ENCODE assay signal across 1 cellular context in genomic region chr3:133792171-133792763, GRCh38.
TF ChIP-seq lines count a peak whose summit lies in the region.

No MANE protein-coding gene starts in this region.

TF ChIP-seq in IMR-90, 13 proteins besides CTCF, POLR2A, EP300 and RAD21 (continued from another document):
- no peak for TF ChIP-seq CHD1 (IDR thresholded peaks at IDR 0.05; ENCODE audit: low read depth, low read length)
